In the genomic region with DNA sequence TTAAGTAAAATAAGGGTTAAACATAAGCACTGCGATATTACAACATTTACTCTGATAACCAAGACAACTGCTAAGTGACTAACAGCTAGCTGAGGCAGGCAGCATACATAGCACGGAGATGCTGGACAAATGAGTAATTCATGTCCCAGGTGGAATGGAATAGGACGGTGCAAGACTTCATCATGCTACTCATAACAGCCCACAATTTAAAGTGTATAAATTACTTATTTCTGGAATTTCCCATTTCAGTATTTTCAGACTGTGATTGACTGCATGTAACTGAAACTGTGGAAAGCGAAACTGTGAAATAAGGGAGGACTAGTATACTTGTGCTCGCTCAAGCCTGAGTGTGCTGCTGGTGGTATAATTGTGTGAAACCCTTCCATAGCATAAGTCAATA, we compare ENCODE assay signal across 9 cellular contexts. TPM values are rescaled to one million over a fixed set of nuclear protein-coding genes. Genes with fewer than 3 reads are reported as not detected.
A peak's percentile ranks its signal among the peaks of the same experiment; 100 is the strongest.
DNase-seq lines count a peak whose midpoint lies in the region; ATAC-seq, FAIRE-seq and TF ChIP-seq lines count a peak whose summit lies in the region.
"Had no signal": no experiment of that assay in that cellular context is flagged by ENCODE, and none has a peak within 500 bp of the region (broad histone marks: within the 10 kb centered on the region; RNA-seq: fewer than 3 reads in every experiment).

No MANE protein-coding gene starts in this region.

- no peaks in the 10 kb centered on the region for H3K36me3 ChIP-seq in H7 (replicated peaks; ENCODE audit: control insufficient read depth, insufficient read depth, low read length)

- FAIRE-seq in GM12891 (lab: Jason Lieb, UNC): peak; percentile 94

- DNase-seq in GM12891 (ENCODE audit: insufficient read length, low spot score) (no peak), fibroblast of mammary gland (ENCODE audit: low read depth) (peak; percentile 85), GM20000 (ENCODE audit: low spot score) (no peak), inferior parietal cortex (ENCODE audit: extremely low spot score) (no peak), H7 (no peak), Right ventricle myocardium superior (no peak)

- intact Hi-C loops in Right ventricle myocardium superior (cut with DNase I): no loop called here

- H3K4me3 ChIP-seq in fibroblast of mammary gland (ENCODE audit: control insufficient read depth, low read depth, low read length) (no peak overlapping the region), H7 (ENCODE audit: insufficient read depth, low read depth, low read length) (no peak overlapping the region)
- H3K4me3 ChIP-seq: SK-N-MC had no signal

- TF ChIP-seq CTCF in fibroblast of mammary gland (conservative IDR thresholded peaks at IDR 0.05; ENCODE audit: control insufficient read depth, insufficient read depth, low read depth, low read length) (no peak), GM20000 (IDR thresholded peaks at IDR 0.05; ENCODE audit: extremely low read depth, missing control alignments) (no peak)

- H3K27me3 ChIP-seq in H7 (ENCODE audit: control insufficient read depth, insufficient read depth, low read length): no peaks in the 10 kb centered on the region

- TF ChIP-seq POLR2A in GM12891 (IDR thresholded peaks at IDR 0.05; ENCODE audit: low read depth, low read length): no peak

- peak; percentile 80 for ATAC-seq in GM21515 (IDR thresholded peaks at IDR 0.05; ENCODE audit: unreplicated experiment)
- peak; percentile 71 for ATAC-seq in HG03457 (IDR thresholded peaks at IDR 0.05; ENCODE audit: unreplicated experiment)
- no peak for ATAC-seq in Right ventricle myocardium superior (ENCODE audit: poor library complexity)

TF ChIP-seq in GM12891, 5 proteins besides CTCF, POLR2A, EP300 and RAD21:
- no peak for TF ChIP-seq POU2F2 (IDR thresholded peaks at IDR 0.05; ENCODE audit: low read depth, low read length)

RNA-seq across cellular contexts. Expression of gene IER3IP1, which starts 12.9 kb away (rescaled TPM):
- polyA plus RNA-seq in GM12891 (2012; ENCODE audit: low read depth, missing spikeins): 13.7 TPM
- 15.0 and 22.7 TPM in 2 replicates for total RNA-seq in H7 (2014; rRNA removed; shearing (Covaris generic))
- 7.8 TPM for total RNA-seq in Right ventricle myocardium superior

RNA-seq across cellular contexts. Expression of gene HDHD2, which starts 12.9 kb away (rescaled TPM):
- polyA plus RNA-seq in GM12891 (2012; ENCODE audit: low read depth, missing spikeins): 11.5 TPM
- 19.7 and 22.9 TPM in 2 replicates for total RNA-seq in H7 (2014; rRNA removed; shearing (Covaris generic))
- total RNA-seq in Right ventricle myocardium superior: 30.7 TPM
